Comparison of ENCODE assay signal across 23 cellular contexts in genomic region chr20:40545478-40545877, GRCh38.
"Had no signal": no experiment of that assay in that cellular context is flagged by ENCODE, and none has a peak within 500 bp of the region (broad histone marks: within the 10 kb centered on the region; RNA-seq: fewer than 3 reads in every experiment).

No MANE protein-coding gene starts in this region.

- H3K36me3 ChIP-seq: colonic mucosa, esophagus squamous epithelium, gastrocnemius medialis, heart right ventricle, left ventricle myocardium inferior, lower lobe of right lung had no signal

- H3K27ac Mint-ChIP-seq: dendritic cell treated with granulocyte-macrophage colony-stimulating factor and Interleukin-4, amounts not matched to agents 40 ng/mL and 50 ng/mL, for 4 days; effector memory CD8-positive, alpha-beta T cell; endodermal cell; mesothelial cell of epicardium had no signal

- H3K36me3 Mint-ChIP-seq: mesothelial cell of epicardium had no signal

- H3K4me1 ChIP-seq: colonic mucosa, gastrocnemius medialis, heart right ventricle, left ventricle myocardium inferior, lower lobe of right lung had no signal

- H3K4me3 Mint-ChIP-seq: dendritic cell treated with granulocyte-macrophage colony-stimulating factor and Interleukin-4, amounts not matched to agents 40 ng/mL and 50 ng/mL, for 4 days; effector memory CD8-positive, alpha-beta T cell; endodermal cell; mesothelial cell of epicardium had no signal

- H3K27me3 ChIP-seq: colonic mucosa, esophagus squamous epithelium, gastrocnemius medialis had no signal

- H3K9me3 ChIP-seq: colonic mucosa, esophagus squamous epithelium, gastrocnemius medialis, heart right ventricle, left ventricle myocardium inferior, lower lobe of right lung, mucosa of descending colon had no signal

- H3K4me3 ChIP-seq: colonic mucosa, esophagus squamous epithelium, gastrocnemius medialis, heart right ventricle, left ventricle myocardium inferior, lower lobe of right lung, mucosa of descending colon had no signal

- ATAC-seq: effector memory CD8-positive, alpha-beta T cell; esophagus mucosa; gastrocnemius medialis; heart right ventricle; left cardiac atrium; lower lobe of right lung; mucosa of descending colon had no signal

- H3K9me3 Mint-ChIP-seq: dendritic cell treated with granulocyte-macrophage colony-stimulating factor and Interleukin-4, amounts not matched to agents 40 ng/mL and 50 ng/mL, for 4 days; effector memory CD8-positive, alpha-beta T cell; endodermal cell; mesothelial cell of epicardium had no signal

- DNase-seq: colonic mucosa; cortex of kidney; effector CD8-positive, alpha-beta T cell; effector memory CD8-positive, alpha-beta T cell; endodermal cell; erythroblast; esophagus squamous epithelium; foreskin fibroblast; foreskin melanocyte; gastrocnemius medialis; glutamatergic neuron; head of caudate nucleus; heart right ventricle; hippocampal formation; left cardiac atrium; left ventricle myocardium inferior; lower lobe of right lung; mesenchymal stem cell; mucosa of descending colon had no signal

- H3K27ac ChIP-seq: colonic mucosa, epithelial cell of prostate, esophagus squamous epithelium, gastrocnemius medialis, heart right ventricle, left ventricle myocardium inferior, lower lobe of right lung had no signal
